Comparison of ENCODE assay signal across 6 cellular contexts in the genomic region with DNA sequence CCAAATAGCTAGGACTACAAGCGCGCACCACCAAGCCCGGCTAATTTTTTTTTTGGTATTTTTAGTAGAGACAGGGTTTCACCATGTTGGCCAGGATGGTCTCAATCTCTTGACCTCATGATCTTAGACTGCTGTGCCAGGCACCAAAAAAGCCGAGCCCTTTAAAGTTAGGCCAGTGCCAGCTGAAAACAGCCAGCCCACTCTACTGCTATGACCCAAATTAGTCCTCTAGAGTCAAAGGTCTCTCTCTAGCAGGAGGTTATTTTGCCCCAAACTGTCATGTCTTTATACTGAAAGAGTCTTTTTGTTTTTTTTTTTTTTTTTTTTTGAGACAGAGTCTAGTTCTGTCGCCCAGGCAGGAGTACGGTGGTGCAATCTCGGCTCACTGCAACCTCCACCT. TPM values are rescaled to one million over a fixed set of nuclear protein-coding genes. Genes with fewer than 3 reads are reported as not detected.
"Had no signal": no experiment of that assay in that cellular context is flagged by ENCODE, and none has a peak within 500 bp of the region (broad histone marks: within the 10 kb centered on the region; RNA-seq: fewer than 3 reads in every experiment).

No MANE protein-coding gene starts in this region.

- FAIRE-seq: HTR-8/SVneo, K562 had no signal

- H3K4me3 ChIP-seq: K562 had no signal

- DNase-seq: KBM-7, KG1 had no signal

- ATAC-seq: K562 had no signal

- H3K27ac ChIP-seq: HL-60 had no signal

RNA-seq across cellular contexts. Expression of a gene that starts 9.7 kb away (rescaled TPM):
- polyA plus RNA-seq: IgD-negative memory B cell had no signal
